8 cellular contexts compared by ENCODE assay signal in the genomic region with DNA sequence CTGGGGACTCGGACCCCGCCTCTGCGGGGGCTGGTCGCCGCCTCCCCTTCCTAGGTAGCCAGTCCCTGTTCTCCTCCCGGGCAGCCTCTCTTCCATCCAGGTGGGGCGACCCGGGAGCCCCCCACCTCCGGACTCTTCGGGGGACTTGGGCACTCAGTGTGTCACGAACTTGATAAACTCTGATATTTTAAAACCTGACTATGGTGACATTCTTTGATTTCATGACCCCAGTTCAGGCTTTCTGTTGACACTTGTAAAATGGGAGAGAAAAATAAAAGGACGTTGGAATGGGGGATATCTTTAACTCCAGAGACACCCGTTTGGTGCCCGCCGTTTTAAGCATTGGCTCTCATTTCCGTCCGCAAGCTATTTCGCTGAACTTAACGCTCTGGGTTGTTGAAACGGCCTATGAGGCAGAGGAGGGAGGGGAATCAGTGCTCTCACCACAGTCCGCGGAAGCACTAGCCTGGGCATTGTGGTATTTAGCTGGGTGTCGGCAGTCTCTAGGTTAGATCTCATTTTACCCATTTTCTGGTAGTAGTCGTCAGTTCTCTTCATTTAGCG. TPM values are rescaled to one million over a fixed set of nuclear protein-coding genes. Genes with fewer than 3 reads are reported as not detected.
DNase-seq lines count a peak whose midpoint lies in the region; ATAC-seq and TF ChIP-seq lines count a peak whose summit lies in the region.

No MANE protein-coding gene starts in this region.

- TF ChIP-seq CTCF in CD4-positive, alpha-beta T cell (IDR thresholded peaks at IDR 0.05): no peak
- no peak for TF ChIP-seq CTCF in RWPE1 (conservative IDR thresholded peaks at IDR 0.05; ENCODE audit: low read depth)
- TF ChIP-seq CTCF in parathyroid adenoma (IDR thresholded peaks at IDR 0.05): no peak
- no peak for TF ChIP-seq CTCF in uterus (IDR thresholded peaks at IDR 0.05)

- H3K4me1 Mint-ChIP-seq in CD4-positive, alpha-beta T cell (ENCODE audit: low read depth): peaks cover 32% of the 10 kb centered on the region
- peaks cover 37% of the 10 kb centered on the region for H3K4me1 Mint-ChIP-seq in activated naive CD4-positive, alpha-beta T cell treated with anti-CD3 and anti-CD28 coated beads, Interleukin-2, amount 50 U/mL, for 24 hours

- peak overlapping the region; percentile 83 for H3K9ac ChIP-seq in parathyroid adenoma

- H3K9me3 ChIP-seq in CD4-positive, alpha-beta T cell (ENCODE audit: control insufficient read depth, low read length): no peaks in the 10 kb centered on the region
- H3K9me3 ChIP-seq in parathyroid adenoma (ENCODE audit: control insufficient read depth, low read length) (no peaks in the 10 kb centered on the region), uterus (no peaks in the 10 kb centered on the region)

- H3K4me3 ChIP-seq in parathyroid adenoma (ENCODE audit: low read depth, low read length) (peak overlapping the region; percentile 91), uterus (peak overlapping the region; percentile 84 to 92)

- peaks cover 19% of the 10 kb centered on the region for H3K36me3 Mint-ChIP-seq in CD4-positive, alpha-beta T cell (ENCODE audit: low read depth)
- H3K36me3 Mint-ChIP-seq in activated naive CD4-positive, alpha-beta T cell treated with anti-CD3 and anti-CD28 coated beads, Interleukin-2, amount 50 U/mL, for 24 hours: no peaks in the 10 kb centered on the region

- peak overlapping the region; percentile 92 for H3K27ac ChIP-seq in CD4-positive, alpha-beta T cell (ENCODE audit: low read depth, low read length)
- peak overlapping the region; percentile 96 for H3K27ac ChIP-seq in RWPE1
- peak overlapping the region; percentile 90 for H3K27ac ChIP-seq in parathyroid adenoma
- peak overlapping the region; percentile 95 for H3K27ac ChIP-seq in uterus

- peak overlapping the region; percentile 86 for H3K4me2 ChIP-seq in parathyroid adenoma (ENCODE audit: low read length)

- intact Hi-C loops in CD4-positive, alpha-beta T cell (cut with DNase I, micrococcal nuclease): loop anchor here (1.0 to 5.0 kb wide), 4 partner anchors 56 to 283 kb away; partner anchors contain the start of genes SUPV3L1 (in 2 of the 2) and DDX50 (in 1 of the 2)
- intact Hi-C loops in head of caudate nucleus (cut with DNase I): loop anchor here (5.0 kb wide), 2 partner anchors 53 to 137 kb away; partner anchors contain the start of gene KIFBP
- intact Hi-C loops in uterus (cut with DNase I; ENCODE audit: low total_unique reads): no loop called here

- peaks cover 11% of the 10 kb centered on the region for H3K4me1 ChIP-seq in parathyroid adenoma
- peaks cover 0 to 11% of the 10 kb centered on the region in 2 donors for H3K4me1 ChIP-seq in uterus

- CTCF ChIA-PET in CD4-positive, alpha-beta T cell (lab: Charles Lee): interaction anchor here (0.7 to 3.8 kb wide), 5 partner anchors 31 to 169 kb away, joined by 3 to 20 read pairs (median 4); partner anchors contain the start of gene DDX21
- CTCF ChIA-PET in RWPE1 (lab: Yijun Ruan, JAX): interaction anchor here (0.5 kb wide), 1 partner anchor 259 kb away, joined by 3 read pairs; no protein-coding TSS in a partner anchor

- H3K27me3 ChIP-seq in CD4-positive, alpha-beta T cell (ENCODE audit: control insufficient read depth, insufficient read depth, low read length): no peaks in the 10 kb centered on the region
- H3K27me3 ChIP-seq in parathyroid adenoma (ENCODE audit: control insufficient read depth, insufficient read depth, low read length) (no peaks in the 10 kb centered on the region), uterus (no peaks in the 10 kb centered on the region)

- no peaks in the 10 kb centered on the region for H3K36me3 ChIP-seq in parathyroid adenoma (ENCODE audit: control insufficient read depth, insufficient read depth, low read length)
- H3K36me3 ChIP-seq in uterus: no peaks in the 10 kb centered on the region

- POLR2A ChIA-PET in CD4-positive, alpha-beta T cell (lab: Charles Lee): interaction anchor here (0.9 to 1.5 kb wide), 4 partner anchors 35 to 225 kb away, joined by 3 to 11 read pairs (median 6); partner anchors contain the start of genes DDX21 and SUPV3L1
- POLR2A ChIA-PET in RWPE1 (lab: Yijun Ruan, JAX; ENCODE audit: low non-redundant PET): interaction anchor here (0.5 kb wide), 1 partner anchor 24 kb away, joined by 6 read pairs; no protein-coding TSS in a partner anchor

- peak in 9 of 10 experiments; percentile 24 to 55 (median 28) for DNase-seq in CD4-positive, alpha-beta T cell
- DNase-seq in RWPE1 (ENCODE audit: low spot score) (peak; percentile 62), head of caudate nucleus (peak in 26 of 42 donors; percentile 6 to 53 (median 28)), uterus (peak; percentile 24 to 26)

- H3K27me3 Mint-ChIP-seq in CD4-positive, alpha-beta T cell: no peaks in the 10 kb centered on the region
- no peaks in the 10 kb centered on the region for H3K27me3 Mint-ChIP-seq in activated naive CD4-positive, alpha-beta T cell treated with anti-CD3 and anti-CD28 coated beads, Interleukin-2, amount 50 U/mL, for 24 hours

- no peaks in the 10 kb centered on the region for H3K9me3 Mint-ChIP-seq in CD4-positive, alpha-beta T cell
- no peaks in the 10 kb centered on the region for H3K9me3 Mint-ChIP-seq in activated naive CD4-positive, alpha-beta T cell treated with anti-CD3 and anti-CD28 coated beads, Interleukin-2, amount 50 U/mL, for 24 hours

- no peak for ATAC-seq in CD4-positive, alpha-beta T cell (ENCODE audit: poor library complexity)
- ATAC-seq in GM19397 (IDR thresholded peaks at IDR 0.05; ENCODE audit: unreplicated experiment) (peak; percentile 24), HG03521 (IDR thresholded peaks at IDR 0.05; ENCODE audit: unreplicated experiment) (peak; percentile 27)

- H3K4me3 Mint-ChIP-seq in CD4-positive, alpha-beta T cell: peak overlapping the region; percentile 97
- peak overlapping the region; percentile 93 for H3K4me3 Mint-ChIP-seq in activated naive CD4-positive, alpha-beta T cell treated with anti-CD3 and anti-CD28 coated beads, Interleukin-2, amount 50 U/mL, for 24 hours

- H3K79me2 ChIP-seq in parathyroid adenoma: peaks cover 27% of the 10 kb centered on the region

- H2AFZ ChIP-seq in parathyroid adenoma: peak overlapping the region; percentile 85

- TF ChIP-seq POLR2A in uterus (IDR thresholded peaks at IDR 0.05): no peak

- H3K27ac Mint-ChIP-seq in CD4-positive, alpha-beta T cell: peak overlapping the region; percentile 98
- peak overlapping the region; percentile 80 for H3K27ac Mint-ChIP-seq in activated naive CD4-positive, alpha-beta T cell treated with anti-CD3 and anti-CD28 coated beads, Interleukin-2, amount 50 U/mL, for 24 hours

RNA-seq across cellular contexts. Expression of gene VPS26A, which starts 0.7 kb away (rescaled TPM):
- 10 to 100 TPM; 32.8 to 33.0 TPM for total RNA-seq in CD4-positive, alpha-beta T cell
- total RNA-seq in uterus: 10 to 100 TPM; 22.0 to 67.2 (median 52.1) TPM

RNA-seq across cellular contexts. Expression of gene SRGN, which starts 36.7 kb away (rescaled TPM):
- 100 to 1,000 TPM; 342 to 353 TPM for total RNA-seq in CD4-positive, alpha-beta T cell
- total RNA-seq in uterus: 100 to 1,000 TPM in 2 of 4 donors, 10 to 100 TPM in 2; 36.9 to 281 (median 120) TPM

RNA-seq across cellular contexts. Expression of gene SUPV3L1, which starts 55.4 kb away (rescaled TPM):
- total RNA-seq in CD4-positive, alpha-beta T cell: 10 to 100 TPM; 78.1 to 78.7 TPM
- total RNA-seq in uterus: 10 to 100 TPM; 18.5 to 35.0 (median 30.6) TPM
